In the genomic region with DNA sequence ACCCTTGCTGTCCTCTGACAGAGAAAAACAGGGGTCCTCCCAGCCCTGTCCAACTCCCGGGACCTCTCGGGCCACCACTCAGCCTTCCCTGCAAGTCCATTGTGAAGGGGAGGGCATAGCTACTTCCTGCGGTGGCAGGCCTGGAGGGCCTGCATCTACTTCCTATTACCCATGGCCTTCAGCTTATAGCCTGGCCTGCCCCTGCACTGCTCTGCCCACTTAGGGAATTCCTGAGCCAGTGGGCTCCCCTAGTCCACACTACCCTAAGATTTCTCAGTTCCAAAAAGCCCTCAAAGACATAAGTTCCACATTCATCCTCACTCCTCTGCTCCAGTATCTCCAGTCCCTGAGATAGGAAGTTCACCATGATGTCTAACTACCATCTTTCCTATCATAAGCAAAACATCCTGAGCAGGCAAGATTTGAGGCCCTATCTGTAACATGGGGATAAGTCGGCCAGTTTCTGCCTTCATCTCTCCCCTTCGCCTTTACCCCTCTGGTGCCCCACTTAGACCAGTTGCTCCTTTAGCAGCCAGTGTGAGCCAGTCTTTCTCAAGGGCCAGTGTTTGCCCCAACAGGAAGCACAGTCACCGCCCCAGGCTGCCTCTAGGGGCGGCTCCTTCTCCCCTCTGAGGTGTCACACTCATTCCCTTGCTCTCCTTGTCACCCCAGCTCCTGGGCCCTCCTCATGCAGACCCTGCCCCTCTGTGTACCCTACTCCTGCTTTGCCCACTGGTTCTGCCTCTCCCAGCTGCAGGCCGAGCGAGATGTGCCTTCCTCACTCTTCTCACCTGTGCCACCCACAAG, we compare ENCODE assay signal across 8 cellular contexts. TPM values are rescaled to one million over a fixed set of nuclear protein-coding genes. Genes with fewer than 3 reads are reported as not detected.
A peak's percentile ranks its signal among the peaks of the same experiment; 100 is the strongest.
DNase-seq lines count a peak whose midpoint lies in the region; ATAC-seq and TF ChIP-seq lines count a peak whose summit lies in the region.

No MANE protein-coding gene starts in this region.

- intact Hi-C loops in CD8-positive, alpha-beta T cell (cut with DNase I, micrococcal nuclease): loop anchor here in 1 of 2 experiments (1.0 kb wide), 1 partner anchor 29 kb away; no protein-coding TSS in a partner anchor

- peak overlapping the region; percentile 84 for H3K27ac ChIP-seq in CD8-positive, alpha-beta T cell (ENCODE audit: low read depth, low read length)
- H3K27ac ChIP-seq in MM.1S (ENCODE audit: low read length): peak overlapping the region; percentile 96

- no peaks in the 10 kb centered on the region for H4K20me1 ChIP-seq in MM.1S (ENCODE audit: insufficient read depth, low read length)

- TF ChIP-seq CTCF in CD8-positive, alpha-beta T cell (IDR thresholded peaks at IDR 0.05): no peak
- TF ChIP-seq CTCF in MM.1S (IDR thresholded peaks at IDR 0.05; ENCODE audit: low read length): peak; percentile 45

- no peak for ATAC-seq in CD8-positive, alpha-beta T cell
- ATAC-seq in activated T-helper 17 cell treated with anti-CD3 and anti-CD28 coated beads, Interleukin-2, amount 50 U/mL, for 72 hours (replicated peaks): peak; percentile 52
- ATAC-seq in stimulated activated naive CD8-positive, alpha-beta T cell treated with anti-CD3 and anti-CD28 coated beads, Interleukin-15, Interleukin-2, amounts not matched to agents 100 U/mL and 50 U/mL, for 24 hours: peak; percentile 36
- ATAC-seq in HG03571 (IDR thresholded peaks at IDR 0.05; ENCODE audit: unreplicated experiment): no peak

- H3K9ac ChIP-seq in MM.1S (ENCODE audit: low read length): peak overlapping the region; percentile 77

- H3K4me1 ChIP-seq in CD8-positive, alpha-beta T cell (ENCODE audit: insufficient read depth, low read length): peaks cover 98% of the 10 kb centered on the region
- H3K4me1 ChIP-seq in MM.1S (ENCODE audit: low read length): peaks cover 86% of the 10 kb centered on the region

- POLR2A ChIA-PET in CD8-positive, alpha-beta T cell (lab: Charles Lee): interaction anchor here (0.8 to 9.0 kb wide), 8 partner anchors 11 to 68 kb away, joined by 3 to 70 read pairs (median 4); a partner anchor contains a TSS

- peak overlapping the region; percentile 95 for H3K27ac Mint-ChIP-seq in CD8-positive, alpha-beta T cell
- peak overlapping the region; percentile 97 for H3K27ac Mint-ChIP-seq in activated T-helper 17 cell treated with anti-CD3 and anti-CD28 coated beads, Interleukin-2, amount 50 U/mL, for 72 hours

- H3K36me3 Mint-ChIP-seq in CD8-positive, alpha-beta T cell: peaks cover 18% of the 10 kb centered on the region
- H3K36me3 Mint-ChIP-seq in activated T-helper 17 cell treated with anti-CD3 and anti-CD28 coated beads, Interleukin-2, amount 50 U/mL, for 72 hours (ENCODE audit: low read depth): peaks cover 100% of the 10 kb centered on the region

- H3K36me3 ChIP-seq in CD8-positive, alpha-beta T cell (ENCODE audit: insufficient read depth, low read length): no peaks in the 10 kb centered on the region
- 0 out of 2 replicates have a peak, but pooled peaks cover 3% of the 10 kb centered on the region for H3K36me3 ChIP-seq in MM.1S (replicated peaks; ENCODE audit: insufficient read depth, low read length)

- peaks cover 63% of the 10 kb centered on the region for H3F3A ChIP-seq in MM.1S (ENCODE audit: insufficient read depth, low read length)

- H3K4me3 ChIP-seq in CD8-positive, alpha-beta T cell (ENCODE audit: low read depth, low read length): peak overlapping the region; percentile 41
- peak overlapping the region; percentile 41 for H3K4me3 ChIP-seq in MM.1S (ENCODE audit: low read length)

- H3K27me3 Mint-ChIP-seq in CD8-positive, alpha-beta T cell (ENCODE audit: low read depth): no peaks in the 10 kb centered on the region
- no peaks in the 10 kb centered on the region for H3K27me3 Mint-ChIP-seq in activated T-helper 17 cell treated with anti-CD3 and anti-CD28 coated beads, Interleukin-2, amount 50 U/mL, for 72 hours

- no peaks in the 10 kb centered on the region for H3K9me3 Mint-ChIP-seq in CD8-positive, alpha-beta T cell
- H3K9me3 Mint-ChIP-seq in activated T-helper 17 cell treated with anti-CD3 and anti-CD28 coated beads, Interleukin-2, amount 50 U/mL, for 72 hours: no peaks in the 10 kb centered on the region

- H3K79me2 ChIP-seq in MM.1S (ENCODE audit: low read length): peaks cover 94% of the 10 kb centered on the region

- H3K4me2 ChIP-seq in MM.1S (ENCODE audit: low read depth, low read length): peak overlapping the region; percentile 93

- no peaks in the 10 kb centered on the region for H3K9me3 ChIP-seq in CD8-positive, alpha-beta T cell (ENCODE audit: low read length)
- H3K9me3 ChIP-seq in MM.1S (replicated peaks; ENCODE audit: insufficient read depth, low read length): no peaks in the 10 kb centered on the region

- peaks cover 97% of the 10 kb centered on the region for H3K4me1 Mint-ChIP-seq in CD8-positive, alpha-beta T cell (ENCODE audit: low read depth)
- peaks cover 56% of the 10 kb centered on the region for H3K4me1 Mint-ChIP-seq in activated T-helper 17 cell treated with anti-CD3 and anti-CD28 coated beads, Interleukin-2, amount 50 U/mL, for 72 hours

- H2AFZ ChIP-seq in MM.1S (ENCODE audit: low read length): no peak overlapping the region

- CTCF ChIA-PET in CD8-positive, alpha-beta T cell (lab: Charles Lee): interaction anchor here (0.6 to 31.7 kb wide), 18 partner anchors 8 to 317 kb away, joined by 3 to 728 read pairs (median 6); a partner anchor contains a TSS

- no peaks in the 10 kb centered on the region for H3K27me3 ChIP-seq in CD8-positive, alpha-beta T cell (ENCODE audit: insufficient read depth, low read length)
- H3K27me3 ChIP-seq in MM.1S (replicated peaks; ENCODE audit: insufficient read depth, low read length): no peaks in the 10 kb centered on the region

- H3K4me3 Mint-ChIP-seq in CD8-positive, alpha-beta T cell: peak overlapping the region; percentile 80
- peak overlapping the region; percentile 97 for H3K4me3 Mint-ChIP-seq in activated T-helper 17 cell treated with anti-CD3 and anti-CD28 coated beads, Interleukin-2, amount 50 U/mL, for 72 hours

- no peaks in the 10 kb centered on the region for H3K9me2 ChIP-seq in MM.1S (replicated peaks; ENCODE audit: insufficient read depth, low read length)

- DNase-seq in CD8-positive, alpha-beta T cell: peak in 6 of 7 experiments; percentile 35 to 61 (median 52)
- DNase-seq in MM.1S (peak; percentile 76), germinal center (ENCODE audit: low spot score) (peak; percentile 62), HuH-7 (ENCODE audit: low spot score) (no peak), ecto neural progenitor cell (ENCODE audit: low spot score) (no peak)
- DNase-seq in stimulated activated naive CD8-positive, alpha-beta T cell treated with anti-CD3 and anti-CD28 coated beads, Interleukin-15, Interleukin-2, amounts not matched to agents 100 U/mL and 50 U/mL, for 24 hours: peak; percentile 75

RNA-seq across cellular contexts. Expression of a gene that starts 10.9 kb away (rescaled TPM):
- 10 to 100 TPM; 87.3 to 91.4 TPM for total RNA-seq in CD8-positive, alpha-beta T cell
- 100 to 1,000 TPM; 163 to 471 TPM for total RNA-seq in activated T-helper 17 cell treated with anti-CD3 and anti-CD28 coated beads, Interleukin-2, amount 50 U/mL, for 72 hours

RNA-seq across cellular contexts. Expression of a gene that starts 35.7 kb away (rescaled TPM):
- 1 to 10 TPM; 4.3 to 5.5 TPM for total RNA-seq in CD8-positive, alpha-beta T cell
- total RNA-seq in activated T-helper 17 cell treated with anti-CD3 and anti-CD28 coated beads, Interleukin-2, amount 50 U/mL, for 72 hours: 1 to 10 TPM; 6.7 to 8.2 TPM

RNA-seq across cellular contexts. Expression of a gene that starts 50.1 kb away (rescaled TPM):
- total RNA-seq in CD8-positive, alpha-beta T cell: under 1 TPM; 0.14 to 0.25 TPM
- 1 to 10 TPM; 1.4 to 8.4 TPM for total RNA-seq in activated T-helper 17 cell treated with anti-CD3 and anti-CD28 coated beads, Interleukin-2, amount 50 U/mL, for 72 hours

Comparison
In these comparisons a context has a peak if more than half of its experiments do, and no peak if none do; other contexts are left out.
1. ATAC-seq: peak in activated T-helper 17 cell treated with anti-CD3 and anti-CD28 coated beads, Interleukin-2, amount 50 U/mL, for 72 hours (single experiment) and stimulated activated naive CD8-positive, alpha-beta T cell treated with anti-CD3 and anti-CD28 coated beads, Interleukin-15, Interleukin-2, amounts not matched to agents 100 U/mL and 50 U/mL, for 24 hours (single experiment); none in CD8-positive, alpha-beta T cell (single experiment) and HG03571 (single experiment).
2. DNase-seq: peak in CD8-positive, alpha-beta T cell (6 of 7), MM.1S (single experiment), germinal center (single experiment) and stimulated activated naive CD8-positive, alpha-beta T cell treated with anti-CD3 and anti-CD28 coated beads, Interleukin-15, Interleukin-2, amounts not matched to agents 100 U/mL and 50 U/mL, for 24 hours (single experiment); none in HuH-7 (single experiment) and ecto neural progenitor cell (single experiment).